8 cellular contexts compared by ENCODE assay signal in the genomic region with DNA sequence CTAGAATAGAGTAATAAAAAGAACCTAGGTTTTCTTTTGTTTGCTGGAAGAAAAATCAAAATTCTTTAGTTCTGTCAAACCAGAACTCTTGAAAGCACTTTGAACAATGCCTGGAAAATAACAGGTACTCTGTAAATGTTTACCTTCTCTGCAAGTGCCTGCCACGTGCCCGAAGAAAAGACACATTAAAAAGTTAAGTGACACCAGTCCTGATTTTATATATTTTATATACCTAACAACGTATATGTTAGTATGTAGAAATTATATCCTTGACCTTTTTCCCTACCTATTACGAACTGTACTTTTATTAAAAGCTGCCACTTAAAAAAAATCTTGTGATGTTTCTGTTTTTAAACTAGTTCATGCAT. TPM values are rescaled to one million over a fixed set of nuclear protein-coding genes. Genes with fewer than 3 reads are reported as not detected.
DNase-seq lines count a peak whose midpoint lies in the region; ATAC-seq and TF ChIP-seq lines count a peak whose summit lies in the region.

No MANE protein-coding gene starts in this region.

- DNase-seq in NCI-H146 (lab: John Stamatoyannopoulos, UW): peak; percentile 28
- no peak for DNase-seq in NCI-H146 treated with DMSO at 0.1 percent for 48 hours (lab: John Stamatoyannopoulos, UW; ENCODE audit: unreplicated experiment)
- no peak for DNase-seq in SJSA1 (ENCODE audit: low read depth in 1 of 2, low spot score in 2 of 2)
- no peak for DNase-seq in foreskin fibroblast
- no peak for DNase-seq in cerebellum (ENCODE audit: low spot score)
- no peak for DNase-seq in activated CD4-positive, alpha-beta T cell treated with anti-CD3 and anti-CD28 coated beads for 1 hour

- peaks cover 4% of the 10 kb centered on the region; the same call in 1 of the 2 replicates for H3K4me1 ChIP-seq in SJSA1 (replicated peaks)

- H3K36me3 ChIP-seq in SJSA1: peaks cover 16% of the 10 kb centered on the region

- ATAC-seq in HG02642 (IDR thresholded peaks at IDR 0.05; ENCODE audit: poor library complexity, unreplicated experiment): no peak

- H3K27ac ChIP-seq in SJSA1 (peak overlapping the region; percentile 79; the same call in 1 of the 2 replicates), skin epidermis (peak overlapping the region in 17 of 21 experiments; percentile 80 to 98 (median 95))

- H3K4me3 ChIP-seq in SJSA1 (peak overlapping the region; percentile 65), foreskin fibroblast (ENCODE audit: low read depth in 1 of 2, low read length in 2 of 2) (peak overlapping the region; percentile 67 to 98), skin epidermis (peak overlapping the region; percentile 69 to 95 (median 77))

- TF ChIP-seq CTCF in foreskin fibroblast (IDR thresholded peaks at IDR 0.05; ENCODE audit: low read depth, low read length): no peak

- no peaks in the 10 kb centered on the region for H3K9me3 ChIP-seq in SJSA1 (replicated peaks)

- no peaks in the 10 kb centered on the region for H3K27me3 ChIP-seq in SJSA1 (replicated peaks)

RNA-seq across cellular contexts. Expression of gene THAP2, which starts 1.0 kb away (rescaled TPM):
- 0.56 and 4.5 TPM in 2 replicates for total RNA-seq in SJSA1 (2014; rRNA removed; shearing (Covaris generic))
- total RNA-seq in cerebellum: 29.1 TPM

RNA-seq across cellular contexts. Expression of gene ZFC3H1, which starts 1.4 kb away (rescaled TPM):
- total RNA-seq in SJSA1 (2014; rRNA removed; shearing (Covaris generic)): 5.4 and 18.4 TPM in 2 replicates
- 68.7 TPM for total RNA-seq in cerebellum

RNA-seq across cellular contexts. Expression of gene TMEM19, which starts 20.8 kb away (rescaled TPM):
- 42.6 and 54.4 TPM in 2 replicates for total RNA-seq in SJSA1 (2014; rRNA removed; shearing (Covaris generic))
- 36.8 TPM for total RNA-seq in cerebellum
